Comparison of ENCODE assay signal across 13 cellular contexts in genomic region chr17:40556198-40556661, GRCh38. TPM values are rescaled to one million over a fixed set of nuclear protein-coding genes. Genes with fewer than 3 reads are reported as not detected.
DNase-seq lines count a peak whose midpoint lies in the region; ATAC-seq and TF ChIP-seq lines count a peak whose summit lies in the region.
"Had no signal": no experiment of that assay in that cellular context is flagged by ENCODE, and none has a peak within 500 bp of the region (broad histone marks: within the 10 kb centered on the region; RNA-seq: fewer than 3 reads in every experiment).

No MANE protein-coding gene starts in this region.

- WGBS in suprapubic skin = 50% methylated on average over 1 of the region's 1 CpG

- TF ChIP-seq EP300 in suprapubic skin (IDR thresholded peaks at IDR 0.05) = no peak

- no peaks in the 10 kb centered on the region for H3K9me3 ChIP-seq in suprapubic skin

- peaks cover 98% of the 10 kb centered on the region for H3K4me1 Mint-ChIP-seq in activated naive CD4-positive, alpha-beta T cell treated with anti-CD3 and anti-CD28 coated beads, Interleukin-2, amount 10 ng/mL, durations not matched to agents 7 days and 5 days
- H3K4me1 Mint-ChIP-seq in memory B cell = peaks cover 55% of the 10 kb centered on the region

- H3K27me3 ChIP-seq in suprapubic skin = no peaks in the 10 kb centered on the region

- no peak overlapping the region for H3K4me3 ChIP-seq in suprapubic skin
- H3K4me3 ChIP-seq: K562 had no signal

- no peaks in the 10 kb centered on the region for H3K36me3 ChIP-seq in suprapubic skin

- no peak overlapping the region for H3K4me3 Mint-ChIP-seq in activated naive CD4-positive, alpha-beta T cell treated with anti-CD3 and anti-CD28 coated beads, Interleukin-2, amount 10 ng/mL, durations not matched to agents 7 days and 5 days
- H3K4me3 Mint-ChIP-seq in memory B cell = no peak overlapping the region

- peak overlapping the region; percentile 32 for H3K27ac ChIP-seq in suprapubic skin

- peaks cover 4% of the 10 kb centered on the region for H3K27me3 Mint-ChIP-seq in activated naive CD4-positive, alpha-beta T cell treated with anti-CD3 and anti-CD28 coated beads, Interleukin-2, amount 10 ng/mL, durations not matched to agents 7 days and 5 days
- H3K27me3 Mint-ChIP-seq in memory B cell = no peaks in the 10 kb centered on the region

- peak overlapping the region; percentile 84 for H3K27ac Mint-ChIP-seq in activated naive CD4-positive, alpha-beta T cell treated with anti-CD3 and anti-CD28 coated beads, Interleukin-2, amount 10 ng/mL, durations not matched to agents 7 days and 5 days
- H3K27ac Mint-ChIP-seq in memory B cell = peak overlapping the region; percentile 70

- no peaks in the 10 kb centered on the region for H3K9me3 Mint-ChIP-seq in activated naive CD4-positive, alpha-beta T cell treated with anti-CD3 and anti-CD28 coated beads, Interleukin-2, amount 10 ng/mL, durations not matched to agents 7 days and 5 days
- no peaks in the 10 kb centered on the region for H3K9me3 Mint-ChIP-seq in memory B cell

- no peak for TF ChIP-seq POLR2A in suprapubic skin (IDR thresholded peaks at IDR 0.05)

- CTCF ChIA-PET in activated naive CD4-positive, alpha-beta T cell treated with anti-CD3 and anti-CD28 coated beads, Interleukin-2, amount 10 ng/mL, durations not matched to agents 7 days and 5 days (lab: Charles Lee) = interaction anchor here (0.7 to 12.4 kb wide), 4 partner anchors 8 to 193 kb away, joined by 3 to 271 read pairs (median 28); no protein-coding TSS in a partner anchor

- H3K36me3 Mint-ChIP-seq in activated naive CD4-positive, alpha-beta T cell treated with anti-CD3 and anti-CD28 coated beads, Interleukin-2, amount 10 ng/mL, durations not matched to agents 7 days and 5 days = peaks cover 95% of the 10 kb centered on the region
- peaks cover 21% of the 10 kb centered on the region for H3K36me3 Mint-ChIP-seq in memory B cell

- peaks cover 87% of the 10 kb centered on the region for H3K4me1 ChIP-seq in suprapubic skin

- no peak for DNase-seq in activated naive CD4-positive, alpha-beta T cell treated with anti-CD3 and anti-CD28 coated beads, Interleukin-2, amount 10 ng/mL, durations not matched to agents 7 days and 5 days
- no peak for DNase-seq in activated naive CD4-positive, alpha-beta T cell (lab: John Stamatoyannopoulos, UW)
- peak; percentile 25 to 26 for DNase-seq in activated T-cell treated with anti-CD3 and anti-CD28 coated beads, Interleukin-2, amount 50 U/mL, for 48 hours
- DNase-seq in memory B cell (ENCODE audit: low spot score in 2 of 2) = no peak
- DNase-seq in suprapubic skin (ENCODE audit: low spot score in 2 of 2) = no peak
- no peak for DNase-seq in NCI-H526 treated with DMSO at 0.1 percent for 48 hours (lab: John Stamatoyannopoulos, UW)
- no peak for DNase-seq in NCI-H1694 treated with DMSO at 0.1 percent for 48 hours (lab: John Stamatoyannopoulos, UW)
- DNase-seq in HuH-7.5 (ENCODE audit: low spot score) = no peak
- DNase-seq: mesendoderm, NCI-H2029 treated with DMSO at 0.1 percent for 48 hours had no signal

- no peak for TF ChIP-seq CTCF in suprapubic skin (IDR thresholded peaks at IDR 0.05)

- no peak for ATAC-seq in memory B cell (ENCODE audit: low read depth)

RNA-seq across cellular contexts. Expression of gene CCR7, which starts 9.0 kb away (rescaled TPM):
- total RNA-seq in suprapubic skin = 1 to 10 TPM in 1 of 4 donors, not detected in 3; 1.2 TPM
- total RNA-seq: G401, glomerular endothelial cell had no signal

RNA-seq across cellular contexts. Expression of gene TNS4, which starts 54.8 kb away (rescaled TPM):
- total RNA-seq in suprapubic skin = 1,000 to 10,000 TPM in 2 of 4 donors, 100 to 1,000 TPM in 2; 730 to 1,745 (median 1,078) TPM
- total RNA-seq: G401, glomerular endothelial cell had no signal

Comparison
In these comparisons a context has a peak if more than half of its experiments do, and no peak if none do; other contexts are left out.
1. DNase-seq: peak in activated T-cell treated with anti-CD3 and anti-CD28 coated beads, Interleukin-2, amount 50 U/mL, for 48 hours (2 of 2); none in activated naive CD4-positive, alpha-beta T cell treated with anti-CD3 and anti-CD28 coated beads, Interleukin-2, amount 10 ng/mL, durations not matched to agents 7 days and 5 days (single experiment), activated naive CD4-positive, alpha-beta T cell (0 of 4), memory B cell (0 of 2), suprapubic skin (0 of 2), NCI-H526 treated with DMSO at 0.1 percent for 48 hours (single experiment), NCI-H1694 treated with DMSO at 0.1 percent for 48 hours (single experiment) and HuH-7.5 (single experiment).